Comparison of ENCODE assay signal across 16 cellular contexts in the genomic region with DNA sequence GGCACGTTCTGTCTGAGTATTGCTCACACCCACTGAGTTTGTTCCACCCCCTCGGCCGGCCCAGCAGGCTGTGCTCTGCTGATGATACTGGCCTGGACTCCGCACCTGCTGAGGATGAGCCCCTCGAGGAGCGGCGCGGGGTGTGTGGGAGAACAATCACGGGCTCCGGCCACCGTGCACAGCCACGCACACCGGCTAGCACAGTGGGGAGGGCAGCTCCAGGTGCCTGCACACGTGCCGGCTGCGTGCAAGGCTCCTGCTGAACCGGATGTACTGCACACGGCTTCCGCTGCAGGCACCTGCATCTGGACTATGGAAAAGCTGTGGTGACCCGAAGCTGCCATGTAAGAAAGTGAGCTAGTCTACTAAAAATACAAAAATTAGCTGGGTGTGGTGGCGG.
"Had no signal": no experiment of that assay in that cellular context is flagged by ENCODE, and none has a peak within 500 bp of the region (broad histone marks: within the 10 kb centered on the region; RNA-seq: fewer than 3 reads in every experiment).

No MANE protein-coding gene starts in this region.

- H3K36me3 ChIP-seq: heart right ventricle, neural progenitor cell, pancreas had no signal

- DNase-seq: activated B cell treated with CpG ODN at 0.5 μM for 24 hours; activated CD4-positive, alpha-beta T cell treated with anti-CD3 and anti-CD28 coated beads, Interleukin-2, amount 10 ng/mL, durations not matched to agents 24 days and 14 days; activated CD8-positive, alpha-beta memory T cell treated with anti-CD3 and anti-CD28 coated beads, Interleukin-2, amount 50 U/mL, for 48 hours; activated CD8-positive, alpha-beta T cell treated with anti-CD3 and anti-CD28 coated beads, Interleukin-2, amount 10 ng/mL, durations not matched to agents 7 days and 5 days; activated naive CD4-positive, alpha-beta T cell treated with anti-CD3 and anti-CD28 coated beads for 36 hours; activated naive CD8-positive, alpha-beta T cell treated with anti-CD3 and anti-CD28 coated beads, Interleukin-2, amount 50 U/mL, for 24 hours; aorta; cerebellar nuclear complex; dermis blood vessel endothelial cell; effector memory CD8-positive, alpha-beta T cell; heart right ventricle; naive B cell; stimulated activated CD4-positive, alpha-beta T cell treated with anti-CD3 and anti-CD28 coated beads, Interleukin-1b, Interleukin-23, amount 100 ng/mL, for 48 hours; T-helper 17 cell had no signal

- H3K4me3 ChIP-seq: heart right ventricle, neural progenitor cell, pancreas had no signal

- H3K27ac ChIP-seq: heart right ventricle, neural progenitor cell, pancreas had no signal

- H3K27me3 ChIP-seq: heart right ventricle, neural progenitor cell, pancreas had no signal

- ATAC-seq: activated CD8-positive, alpha-beta T cell treated with anti-CD3 and anti-CD28 coated beads, Interleukin-2, amount 10 ng/mL, durations not matched to agents 7 days and 5 days; activated naive CD8-positive, alpha-beta T cell treated with anti-CD3 and anti-CD28 coated beads, Interleukin-2, amount 50 U/mL, for 24 hours; effector memory CD8-positive, alpha-beta T cell; heart right ventricle; pancreas; T-helper 17 cell had no signal

- H3K9me3 ChIP-seq: pancreas had no signal

- H3K4me1 ChIP-seq: heart right ventricle, neural progenitor cell, pancreas had no signal
